Comparison of ENCODE assay signal across 12 cellular contexts in genomic region chr1:3190256-3191041, GRCh38.
"Had no signal": no experiment of that assay in that cellular context is flagged by ENCODE, and none has a peak within 500 bp of the region (broad histone marks: within the 10 kb centered on the region; RNA-seq: fewer than 3 reads in every experiment).

No MANE protein-coding gene starts in this region.

- H3K4me1 ChIP-seq: parathyroid adenoma had no signal

- H3K9me3 ChIP-seq: upper lobe of right lung had no signal

- ATAC-seq: activated CD8-positive, alpha-beta T cell treated with anti-CD3 and anti-CD28 coated beads for 36 hours; effector memory CD8-positive, alpha-beta T cell; gastroesophageal sphincter; right cardiac atrium; upper lobe of right lung had no signal

- H3K27ac ChIP-seq: gastroesophageal sphincter, hepatocyte, parathyroid adenoma, WERI-Rb-1 had no signal

- DNase-seq: activated CD4-positive, alpha-beta T cell treated with anti-CD3 and anti-CD28 coated beads for 4 hours; activated CD8-positive, alpha-beta memory T cell treated with anti-CD3 and anti-CD28 coated beads, Interleukin-2, amount 50 U/mL, for 48 hours; activated CD8-positive, alpha-beta T cell treated with anti-CD3 and anti-CD28 coated beads for 36 hours; effector memory CD8-positive, alpha-beta T cell; small intestine; T1000; upper lobe of right lung; WERI-Rb-1 had no signal

- H3K27me3 ChIP-seq: hepatocyte, upper lobe of right lung had no signal

- H3K36me3 ChIP-seq: gastroesophageal sphincter, upper lobe of right lung, WERI-Rb-1 had no signal

- H3K4me3 ChIP-seq: gastroesophageal sphincter, hepatocyte, upper lobe of right lung had no signal
